Comparison of ENCODE assay signal across 13 cellular contexts in genomic region chr11:65565624-65566453, GRCh38. TPM values are rescaled to one million over a fixed set of nuclear protein-coding genes. Genes with fewer than 3 reads are reported as not detected.
DNase-seq lines count a peak whose midpoint lies in the region; ATAC-seq and TF ChIP-seq lines count a peak whose summit lies in the region.
"Had no signal": no experiment of that assay in that cellular context is flagged by ENCODE, and none has a peak within 500 bp of the region (broad histone marks: within the 10 kb centered on the region; RNA-seq: fewer than 3 reads in every experiment).

No MANE protein-coding gene starts in this region.

- no peak for TF ChIP-seq POLR2A in stomach (IDR thresholded peaks at IDR 0.05)

- H3K27ac Mint-ChIP-seq in effector memory CD8-positive, alpha-beta T cell: peak overlapping the region; percentile 92 to 93
- H3K27ac Mint-ChIP-seq: dendritic cell treated with granulocyte-macrophage colony-stimulating factor and Interleukin-4, amounts not matched to agents 40 ng/mL and 50 ng/mL, for 4 days; H9 had no signal

- H3K27me3 ChIP-seq in stomach: no peaks in the 10 kb centered on the region

- no peak for TF ChIP-seq EP300 in stomach (IDR thresholded peaks at IDR 0.05)

- H3K4me1 Mint-ChIP-seq in effector memory CD8-positive, alpha-beta T cell (ENCODE audit: low read depth in 2 of 2): peaks cover 48% of the 10 kb centered on the region in 2 donors

- no peaks in the 10 kb centered on the region for H3K9me3 Mint-ChIP-seq in effector memory CD8-positive, alpha-beta T cell
- H3K9me3 Mint-ChIP-seq: dendritic cell treated with granulocyte-macrophage colony-stimulating factor and Interleukin-4, amounts not matched to agents 40 ng/mL and 50 ng/mL, for 4 days; H9 had no signal

- ATAC-seq in activated CD4-positive, CD25-positive, alpha-beta regulatory T cell treated with anti-CD3 and anti-CD28 coated beads, Interleukin-2, amount 50 U/mL, for 24 hours: peak; percentile 4 to 6
- ATAC-seq in effector memory CD8-positive, alpha-beta T cell (replicated peaks): peak; percentile 55

- H3K4me3 Mint-ChIP-seq in effector memory CD8-positive, alpha-beta T cell: peak overlapping the region; percentile 71 to 76
- H3K4me3 Mint-ChIP-seq: dendritic cell treated with granulocyte-macrophage colony-stimulating factor and Interleukin-4, amounts not matched to agents 40 ng/mL and 50 ng/mL, for 4 days; H9 had no signal

- 68 to 73% (median 73%) methylated on average over 7 of the region's 7 CpGs for WGBS in stomach, 5 donors

- H3K36me3 ChIP-seq in stomach: peaks cover 0 to 12% (median 3%) of the 10 kb centered on the region in 4 donors

- H3K4me1 ChIP-seq in stomach: peaks cover 23 to 60% (median 38%) of the 10 kb centered on the region in 4 donors

- intact Hi-C loops in stomach (cut with DNase I; ENCODE audit: low total_unique reads): no loop called here
- intact Hi-C loops in posterior cingulate gyrus (cut with DNase I): no loop called here

- no peak for DNase-seq in activated CD4-positive, CD25-positive, alpha-beta regulatory T cell (lab: John Stamatoyannopoulos, UW)
- DNase-seq in T-helper 9 cell: peak; percentile 29
- DNase-seq in effector memory CD8-positive, alpha-beta T cell: peak; percentile 61 to 74 (median 71)
- DNase-seq in stomach: no peak
- no peak for DNase-seq in NCI-H82 (lab: John Stamatoyannopoulos, UW)
- DNase-seq in posterior cingulate gyrus: no peak
- no peak for DNase-seq in 8988T
- DNase-seq: ACHN; activated CD4-positive, alpha-beta T cell treated with anti-CD3 and anti-CD28 coated beads for 1 hour; H9; NCI-H748 treated with DMSO at 0.1 percent for 48 hours had no signal

- H3K4me3 ChIP-seq in stomach: no peak overlapping the region

- H3K27me3 Mint-ChIP-seq in effector memory CD8-positive, alpha-beta T cell: no peaks in the 10 kb centered on the region

- peaks cover 33% of the 10 kb centered on the region for H3K36me3 Mint-ChIP-seq in effector memory CD8-positive, alpha-beta T cell (ENCODE audit: insufficient read depth)

- no peak for TF ChIP-seq CTCF in stomach (IDR thresholded peaks at IDR 0.05)

- H3K9me3 ChIP-seq in stomach: no peaks in the 10 kb centered on the region

- peak overlapping the region in 4 of 5 donors; percentile 36 to 64 (median 51) for H3K27ac ChIP-seq in stomach

RNA-seq across cellular contexts. Expression of gene ZNRD2, which starts 4.4 kb away (rescaled TPM):
- 10 to 100 TPM; 17.7 to 99.1 (median 51.9) TPM for total RNA-seq in stomach
- polyA plus RNA-seq in stomach: 10 to 100 TPM; 49.6 to 56.6 (median 51.8) TPM

RNA-seq across cellular contexts. Expression of gene FAM89B, which starts 6.5 kb away (rescaled TPM):
- total RNA-seq in stomach: 10 to 100 TPM in 4 of 5 donors, 1 to 10 TPM in 1; 3.9 to 57.8 (median 48.1) TPM
- polyA plus RNA-seq in stomach: 10 to 100 TPM; 63.4 to 68.2 (median 65.1) TPM

RNA-seq across cellular contexts. Expression of gene LTBP3, which starts 7.7 kb away (rescaled TPM):
- total RNA-seq in stomach: 100 to 1,000 TPM in 4 of 5 donors, 10 to 100 TPM in 1; 35.1 to 452 (median 117) TPM
- polyA plus RNA-seq in stomach: 10 to 100 TPM; 26.9 to 58.2 (median 28.7) TPM

RNA-seq across cellular contexts. Expression of gene EHBP1L1, which starts 10.0 kb away (rescaled TPM):
- total RNA-seq in stomach: 100 to 1,000 TPM in 4 of 5 donors, 10 to 100 TPM in 1; 43.0 to 200 (median 126) TPM
- 10 to 100 TPM; 28.0 to 67.6 (median 49.2) TPM for polyA plus RNA-seq in stomach

RNA-seq across cellular contexts. Expression of gene KCNK7, which starts 29.8 kb away (rescaled TPM):
- 1 to 10 TPM in 1 of 5 donors, under 1 TPM in 1, not detected in 3; 0.58 to 2.6 TPM for total RNA-seq in stomach
- 1 to 10 TPM in 2 of 3 donors, not detected in 1; 3.5 to 5.8 TPM for polyA plus RNA-seq in stomach

Comparison
In these comparisons a context has a peak if more than half of its experiments do, and no peak if none do; other contexts are left out.
1. DNase-seq: peak in T-helper 9 cell (single experiment) and effector memory CD8-positive, alpha-beta T cell (3 of 3); none in activated CD4-positive, CD25-positive, alpha-beta regulatory T cell (0 of 4), stomach (single experiment), NCI-H82 (single experiment), posterior cingulate gyrus (0 of 10) and 8988T (single experiment).